In the genomic region with DNA sequence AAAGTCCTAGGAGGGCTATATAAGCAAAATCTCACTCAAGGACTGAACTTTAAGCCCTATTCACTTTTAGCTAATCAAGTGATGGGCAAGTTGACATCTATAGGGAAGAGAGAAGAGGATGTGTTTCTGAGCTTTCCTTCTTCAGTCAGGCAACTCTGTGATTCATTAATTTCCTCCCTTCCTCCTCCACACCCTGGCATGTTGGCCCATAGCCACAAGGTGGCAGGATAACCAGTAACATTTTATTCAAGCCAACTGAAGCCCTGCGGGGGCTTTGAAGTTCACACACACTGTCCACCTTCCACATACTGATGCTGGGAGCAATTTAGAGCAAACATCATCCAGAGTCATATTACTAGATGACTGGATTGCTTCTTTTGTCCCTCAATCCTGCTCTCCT, we compare ENCODE assay signal across 8 cellular contexts.
DNase-seq lines count a peak whose midpoint lies in the region; ATAC-seq lines count a peak whose summit lies in the region.
"Not testable (repeated sequence)": the region's sequence is repeated elsewhere in the genome, so short reads cannot be mapped to it uniquely, and the experiment has no call there.

No MANE protein-coding gene starts in this region.

- H3K36me3 Mint-ChIP-seq in activated CD4-positive, alpha-beta T cell treated with anti-CD3 and anti-CD28 coated beads for 36 hours (ENCODE audit: low read depth): not testable (repeated sequence)

- ATAC-seq in GM18519 (IDR thresholded peaks at IDR 0.05; ENCODE audit: low FRiP score, unreplicated experiment): peak; percentile 54
- ATAC-seq in GM19463 (IDR thresholded peaks at IDR 0.05; ENCODE audit: unreplicated experiment): peak; percentile 77
- peak; percentile 99 for ATAC-seq in GM21825 (IDR thresholded peaks at IDR 0.05; ENCODE audit: unreplicated experiment)
- ATAC-seq in HG03095 (IDR thresholded peaks at IDR 0.05; ENCODE audit: unreplicated experiment): peak; percentile 79
- peak; percentile 71 for ATAC-seq in HG03520 (IDR thresholded peaks at IDR 0.05; ENCODE audit: unreplicated experiment)
- peak; percentile 100 for ATAC-seq in activated CD4-positive, alpha-beta T cell treated with anti-CD3 and anti-CD28 coated beads for 36 hours
- peak; percentile 49 for ATAC-seq in Right ventricle myocardium superior (ENCODE audit: poor library complexity)
- ATAC-seq in stimulated activated naive CD8-positive, alpha-beta T cell treated with anti-CD3 and anti-CD28 coated beads, Interleukin-15, Interleukin-2, amounts not matched to agents 100 U/mL and 50 U/mL, for 24 hours: peak; percentile 73

- H3K9me3 Mint-ChIP-seq in activated CD4-positive, alpha-beta T cell treated with anti-CD3 and anti-CD28 coated beads for 36 hours (ENCODE audit: low read depth): not testable (repeated sequence)

- H3K27ac Mint-ChIP-seq in activated CD4-positive, alpha-beta T cell treated with anti-CD3 and anti-CD28 coated beads for 36 hours: not testable (repeated sequence)

- H3K4me3 Mint-ChIP-seq in activated CD4-positive, alpha-beta T cell treated with anti-CD3 and anti-CD28 coated beads for 36 hours: not testable (repeated sequence)

- H3K27me3 Mint-ChIP-seq in activated CD4-positive, alpha-beta T cell treated with anti-CD3 and anti-CD28 coated beads for 36 hours: not testable (repeated sequence)

- CTCF ChIA-PET in activated CD4-positive, alpha-beta T cell treated with anti-CD3 and anti-CD28 coated beads for 36 hours (lab: Charles Lee): not testable (repeated sequence)

- not testable (repeated sequence) for DNase-seq in activated CD4-positive, alpha-beta T cell treated with anti-CD3 and anti-CD28 coated beads for 36 hours; Right ventricle myocardium superior; stimulated activated naive CD8-positive, alpha-beta T cell treated with anti-CD3 and anti-CD28 coated beads, Interleukin-15, Interleukin-2, amounts not matched to agents 100 U/mL and 50 U/mL, for 24 hours

- intact Hi-C loops in activated CD4-positive, alpha-beta T cell treated with anti-CD3 and anti-CD28 coated beads for 36 hours (cut with DNase I, micrococcal nuclease); Right ventricle myocardium superior (cut with DNase I): not testable (repeated sequence)

- not testable (repeated sequence) for H3K4me1 Mint-ChIP-seq in activated CD4-positive, alpha-beta T cell treated with anti-CD3 and anti-CD28 coated beads for 36 hours

- POLR2A ChIA-PET in activated CD4-positive, alpha-beta T cell treated with anti-CD3 and anti-CD28 coated beads for 36 hours (lab: Charles Lee): not testable (repeated sequence)

Comparison
In these comparisons a context has a peak if more than half of its experiments do, and no peak if none do; other contexts are left out.
1. ATAC-seq: peak in every context shown above with its lines; median percentile 100 in activated CD4-positive, alpha-beta T cell treated with anti-CD3 and anti-CD28 coated beads for 36 hours; 99 in GM21825; 79 in HG03095; 77 in GM19463; 73 in stimulated activated naive CD8-positive, alpha-beta T cell treated with anti-CD3 and anti-CD28 coated beads, Interleukin-15, Interleukin-2, amounts not matched to agents 100 U/mL and 50 U/mL, for 24 hours; 71 in HG03520; 54 in GM18519; 49 in Right ventricle myocardium superior.